Comparison of ENCODE assay signal across 21 cellular contexts in the genomic region with DNA sequence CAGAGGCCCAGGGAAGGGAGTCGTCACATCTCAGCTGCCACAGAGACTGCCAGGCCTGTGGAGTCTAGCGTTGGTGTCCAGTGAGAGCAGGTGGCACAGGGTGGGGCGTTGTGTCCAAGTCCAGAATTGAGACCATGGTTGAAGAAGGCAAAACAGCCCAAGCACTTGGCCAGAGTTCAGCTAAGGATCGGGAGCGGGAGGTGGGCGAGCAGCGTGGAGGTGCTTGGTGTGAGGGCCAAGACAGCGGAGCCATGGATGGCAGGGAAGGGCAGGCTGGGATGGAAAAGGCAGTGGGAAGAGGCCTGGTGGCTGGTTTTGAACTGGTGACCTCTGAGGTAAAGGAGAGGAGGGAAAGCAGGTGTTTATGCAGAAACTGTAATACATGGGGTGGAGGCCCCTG. TPM values are rescaled to one million over a fixed set of nuclear protein-coding genes. Genes with fewer than 3 reads are reported as not detected.
A peak's percentile ranks its signal among the peaks of the same experiment; 100 is the strongest.
DNase-seq lines count a peak whose midpoint lies in the region; ATAC-seq, FAIRE-seq and TF ChIP-seq lines count a peak whose summit lies in the region.
"Had no signal": no experiment of that assay in that cellular context is flagged by ENCODE, and none has a peak within 500 bp of the region (broad histone marks: within the 10 kb centered on the region; RNA-seq: fewer than 3 reads in every experiment).

No MANE protein-coding gene starts in this region.

- no peak overlapping the region for H3K4me3 Mint-ChIP-seq in astrocyte (ENCODE audit: unreplicated experiment)
- H3K4me3 Mint-ChIP-seq: activated T-helper 1 cell treated with anti-CD3 and anti-CD28 coated beads, Interleukin-12 subunit alpha, Interleukin-12 subunit beta, Interleukin-2, Interleukin-4 antibody, amounts not matched to agents 30 ng/mL and 10 ng/mL and 1 ng/mL, durations not matched to agents 14 hours and 24 hours and 36 hours; GM23338 had no signal

- no peak for FAIRE-seq in astrocyte (lab: Jason Lieb, UNC)
- FAIRE-seq: TTC549 had no signal

- H3K36me3 ChIP-seq in HEK293 (ENCODE audit: control insufficient read depth in 2 of 2, insufficient read depth in 1 of 2, low read length in 2 of 2): peaks cover 95% of the 10 kb centered on the region in 2 experiments
- H3K36me3 ChIP-seq in astrocyte (ENCODE audit: insufficient read depth, low read length): peaks cover 18% of the 10 kb centered on the region
- H3K36me3 ChIP-seq in osteoblast (ENCODE audit: insufficient read depth, low read length): peaks cover 69% of the 10 kb centered on the region

- CTCF ChIA-PET in HEK293 (lab: Yijun Ruan, JAX): interaction anchor here (0.5 to 0.6 kb wide), 2 partner anchors 39 to 40 kb away, joined by 3 to 6 read pairs; no protein-coding TSS in a partner anchor

- DNase-seq in activated naive CD4-positive, alpha-beta T cell treated with anti-CD3 and anti-CD28 coated beads, Interleukin-2, amount 50 U/mL, for 72 hours (ENCODE audit: low spot score in 2 of 2): no peak
- DNase-seq in activated naive CD4-positive, alpha-beta T cell (lab: John Stamatoyannopoulos, UW): no peak
- DNase-seq in astrocyte (ENCODE audit: low read depth): no peak
- peak; percentile 14 for DNase-seq in osteoblast (ENCODE audit: insufficient read length, low spot score, missing footprints)
- DNase-seq in globus pallidus (ENCODE audit: low spot score): no peak
- DNase-seq in NCI-H82 (lab: John Stamatoyannopoulos, UW): no peak
- DNase-seq in Ammon's horn (ENCODE audit: low spot score): no peak
- DNase-seq: amniotic stem cell; dermis blood vessel endothelial cell; KBM-7; kidney glomerular epithelial cell; NCI-H2029; NCI-H446 treated with DMSO at 0.1 percent for 48 hours; SK-N-SH; stimulated activated CD4-positive, alpha-beta T cell treated with anti-CD3 and anti-CD28 coated beads, Interleukin-12 subunit alpha, Interleukin-12 subunit beta, amount 100 ng/mL, for 4 hours had no signal

- no peaks in the 10 kb centered on the region for H3K9me3 Mint-ChIP-seq in activated naive CD4-positive, alpha-beta T cell treated with anti-CD3 and anti-CD28 coated beads, Interleukin-2, amount 50 U/mL, for 72 hours
- no peaks in the 10 kb centered on the region for H3K9me3 Mint-ChIP-seq in astrocyte (ENCODE audit: unreplicated experiment)
- H3K9me3 Mint-ChIP-seq: activated T-helper 1 cell treated with anti-CD3 and anti-CD28 coated beads, Interleukin-12 subunit alpha, Interleukin-12 subunit beta, Interleukin-2, Interleukin-4 antibody, amounts not matched to agents 30 ng/mL and 10 ng/mL and 1 ng/mL, durations not matched to agents 14 hours and 24 hours and 36 hours; GM23338 had no signal

- H3K4me2 ChIP-seq in astrocyte (ENCODE audit: low read length) (no peak overlapping the region), osteoblast (ENCODE audit: insufficient read depth, low read length) (no peak overlapping the region)
- H3K4me2 ChIP-seq: GM23338, SK-N-SH had no signal

- H3K27ac ChIP-seq in HEK293 (ENCODE audit: extremely low read depth, low read depth, low read length) (peak overlapping the region; percentile 5; the same call in 1 of the 2 replicates), astrocyte (ENCODE audit: low read depth, low read length) (no peak overlapping the region), osteoblast (ENCODE audit: low read depth, low read length) (no peak overlapping the region)
- H3K27ac ChIP-seq: cardiac muscle cell, thoracic aorta had no signal

- H3K4me1 ChIP-seq in HEK293 (ENCODE audit: control insufficient read depth, insufficient read depth, low read length) (no peaks in the 10 kb centered on the region), astrocyte (ENCODE audit: insufficient read depth, low read length) (no peaks in the 10 kb centered on the region), osteoblast (ENCODE audit: insufficient read depth, low read length) (no peaks in the 10 kb centered on the region)

- H3K27me3 ChIP-seq in astrocyte (ENCODE audit: insufficient read depth, low read length) (no peaks in the 10 kb centered on the region), osteoblast (ENCODE audit: insufficient read depth, low read length) (no peaks in the 10 kb centered on the region)
- H3K27me3 ChIP-seq: cardiac muscle cell had no signal

- TF ChIP-seq CTCF in HEK293 (tag by site-specific recombination; IDR thresholded peaks at IDR 0.05) (no peak), astrocyte (IDR thresholded peaks at IDR 0.05; ENCODE audit: insufficient read depth, low read depth, low read length) (no peak), osteoblast (IDR thresholded peaks at IDR 0.05; ENCODE audit: extremely low read depth, low read depth, low read length) (no peak)

- H3K9me3 ChIP-seq in HEK293 (ENCODE audit: control insufficient read depth, insufficient read depth, low read depth, low read length): no peaks in the 10 kb centered on the region
- no peaks in the 10 kb centered on the region for H3K9me3 ChIP-seq in astrocyte (ENCODE audit: insufficient read depth, low read depth, low read length)
- H3K9me3 ChIP-seq in osteoblast (ENCODE audit: low read depth, low read length): no peaks in the 10 kb centered on the region
- H3K9me3 ChIP-seq: SK-N-SH, thoracic aorta had no signal

- peaks cover 40% of the 10 kb centered on the region for H4K20me1 ChIP-seq in astrocyte (ENCODE audit: insufficient read depth, low read length)
- H4K20me1 ChIP-seq in osteoblast (ENCODE audit: insufficient read depth, low read length): peaks cover 7% of the 10 kb centered on the region

- H3K27me3 Mint-ChIP-seq in astrocyte (ENCODE audit: low read depth, unreplicated experiment): no peaks in the 10 kb centered on the region

- ATAC-seq in activated naive CD4-positive, alpha-beta T cell treated with anti-CD3 and anti-CD28 coated beads, Interleukin-2, amount 50 U/mL, for 72 hours: no peak
- ATAC-seq: GM23338 had no signal

- H3K9ac ChIP-seq in astrocyte (ENCODE audit: low read length): no peak overlapping the region
- H3K9ac ChIP-seq: SK-N-SH had no signal

- H3K4me1 Mint-ChIP-seq in astrocyte (ENCODE audit: low read depth, unreplicated experiment): no peaks in the 10 kb centered on the region
- H3K4me1 Mint-ChIP-seq: GM23338 had no signal

- no peak overlapping the region for H3K4me3 ChIP-seq in HEK293 (ENCODE audit: low read depth, low read length)
- no peak overlapping the region for H3K4me3 ChIP-seq in astrocyte (ENCODE audit: insufficient read depth, low read depth, low read length)
- no peak overlapping the region for H3K4me3 ChIP-seq in osteoblast (ENCODE audit: insufficient read depth, low read length)
- H3K4me3 ChIP-seq: cardiac muscle cell, GM23338, thoracic aorta had no signal

- POLR2A ChIA-PET in HEK293 (lab: Yijun Ruan, JAX): interaction anchor here (3.2 to 7.7 kb wide), 3 partner anchors 8 to 14 kb away, joined by 12 to 204 read pairs (median 28); a partner anchor contains a TSS

- H3K79me2 ChIP-seq in astrocyte (ENCODE audit: insufficient read depth, low read length): no peaks in the 10 kb centered on the region
- no peaks in the 10 kb centered on the region for H3K79me2 ChIP-seq in osteoblast (ENCODE audit: insufficient read depth, low read length)

- H3K36me3 Mint-ChIP-seq in activated naive CD4-positive, alpha-beta T cell treated with anti-CD3 and anti-CD28 coated beads, Interleukin-2, amount 50 U/mL, for 72 hours: peaks cover 23 to 25% of the 10 kb centered on the region in 2 donors
- H3K36me3 Mint-ChIP-seq in astrocyte (ENCODE audit: low read depth, unreplicated experiment): peaks cover 25% of the 10 kb centered on the region

- peak overlapping the region; percentile 57 to 93 for H3K27ac Mint-ChIP-seq in activated naive CD4-positive, alpha-beta T cell treated with anti-CD3 and anti-CD28 coated beads, Interleukin-2, amount 50 U/mL, for 72 hours
- H3K27ac Mint-ChIP-seq in astrocyte (ENCODE audit: unreplicated experiment): peak overlapping the region; percentile 16
- H3K27ac Mint-ChIP-seq: activated T-helper 1 cell treated with anti-CD3 and anti-CD28 coated beads, Interleukin-12 subunit alpha, Interleukin-12 subunit beta, Interleukin-2, Interleukin-4 antibody, amounts not matched to agents 30 ng/mL and 10 ng/mL and 1 ng/mL, durations not matched to agents 14 hours and 24 hours and 36 hours; GM23338 had no signal

- no peak overlapping the region for H2AFZ ChIP-seq in astrocyte (ENCODE audit: low read depth, low read length)
- H2AFZ ChIP-seq in osteoblast (ENCODE audit: low read length): no peak overlapping the region
- H2AFZ ChIP-seq: GM23338 had no signal

TF ChIP-seq in HEK293, 187 proteins besides CTCF, POLR2A, EP300 and RAD21 (continues in another document):
- TF ChIP-seq BCL11A (tag by site-specific recombination; IDR thresholded peaks at IDR 0.05; ENCODE audit: low read depth) (0 out of 2 replicates have a peak, but pooled peaks have one; percentile 50), KLF9 (tag by site-specific recombination; IDR thresholded peaks at IDR 0.05; ENCODE audit: low read depth) (no peak), ZNF350 (tag by site-specific recombination; IDR thresholded peaks at IDR 0.05) (no peak), ZBTB48 (tag by site-specific recombination; IDR thresholded peaks at IDR 0.05) (peak; percentile 34; the same call in 1 of the 2 replicates)

RNA-seq across cellular contexts. Expression of a gene that starts 8.0 kb away (rescaled TPM):
- total RNA-seq in activated naive CD4-positive, alpha-beta T cell treated with anti-CD3 and anti-CD28 coated beads, Interleukin-2, amount 50 U/mL, for 72 hours: 100 to 1,000 TPM in 1 of 2 donors, 10 to 100 TPM in 1; 74.6 to 245 TPM
- total RNA-seq in astrocyte (2.0 and 2.4 TPM in 2 replicates), osteoblast (0.72 and 0.88 TPM in 2 replicates)

RNA-seq across cellular contexts. Expression of a gene that starts 10.9 kb away (rescaled TPM):
- total RNA-seq in activated naive CD4-positive, alpha-beta T cell treated with anti-CD3 and anti-CD28 coated beads, Interleukin-2, amount 50 U/mL, for 72 hours: 10 to 100 TPM; 33.8 to 69.0 TPM
- total RNA-seq in astrocyte (15.7 and 16.6 TPM in 2 replicates), osteoblast (5.8 and 8.8 TPM in 2 replicates)

RNA-seq across cellular contexts. Expression of a gene that starts 11.2 kb away (rescaled TPM):
- total RNA-seq in activated naive CD4-positive, alpha-beta T cell treated with anti-CD3 and anti-CD28 coated beads, Interleukin-2, amount 50 U/mL, for 72 hours: 10 to 100 TPM; 43.2 to 49.4 TPM
- total RNA-seq in astrocyte (97.5 and 100 TPM in 2 replicates), osteoblast (8.8 and 11.6 TPM in 2 replicates)

RNA-seq across cellular contexts. Expression of a gene that starts 14.1 kb away (rescaled TPM):
- total RNA-seq in activated naive CD4-positive, alpha-beta T cell treated with anti-CD3 and anti-CD28 coated beads, Interleukin-2, amount 50 U/mL, for 72 hours: 10 to 100 TPM; 11.2 to 25.0 TPM
- total RNA-seq in astrocyte (12.7 and 15.6 TPM in 2 replicates), osteoblast (9.0 and 13.6 TPM in 2 replicates)

RNA-seq across cellular contexts. Expression of a gene that starts 16.5 kb away (rescaled TPM):
- 100 to 1,000 TPM in 1 of 2 donors, 10 to 100 TPM in 1; 54.6 to 200 TPM for total RNA-seq in activated naive CD4-positive, alpha-beta T cell treated with anti-CD3 and anti-CD28 coated beads, Interleukin-2, amount 50 U/mL, for 72 hours
- total RNA-seq in astrocyte (28.7 and 29.0 TPM in 2 replicates), osteoblast (6.5 and 6.8 TPM in 2 replicates)

Comparison
In these comparisons a context has a peak if more than half of its experiments do, and no peak if none do; other contexts are left out.
1. RNA of a gene that starts 8.0 kb away (total RNA-seq): 74.6 to 245 TPM in activated naive CD4-positive, alpha-beta T cell treated with anti-CD3 and anti-CD28 coated beads, Interleukin-2, amount 50 U/mL, for 72 hours; 2.0 to 2.4 TPM in astrocyte and 0.72 to 0.88 TPM in osteoblast; every median in the first group is over 10 times any median in the second.